ENCODE assay signal across 21 cellular contexts in the genomic region with DNA sequence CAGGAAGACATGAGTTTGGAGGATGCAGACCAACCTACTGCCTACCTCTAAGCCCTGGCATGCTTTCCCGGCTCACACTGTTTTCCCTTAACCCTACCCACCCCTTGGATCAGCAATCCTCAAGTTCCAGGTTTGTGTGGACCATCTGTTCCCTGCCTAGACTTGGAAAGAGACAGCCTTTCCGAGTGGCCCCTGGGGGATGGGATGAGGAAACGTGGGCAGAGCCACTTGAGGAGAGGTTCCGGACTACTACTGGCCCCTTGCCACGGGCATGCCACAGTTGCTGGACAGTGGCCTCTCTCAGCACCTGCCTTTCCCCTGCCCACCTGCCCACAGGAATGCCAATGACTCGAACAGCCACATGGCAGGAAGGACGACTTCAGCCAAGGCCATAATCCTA.
"Had no signal": no experiment of that assay in that cellular context is flagged by ENCODE, and none has a peak within 500 bp of the region (broad histone marks: within the 10 kb centered on the region; RNA-seq: fewer than 3 reads in every experiment).

No MANE protein-coding gene starts in this region.

- ATAC-seq: activated CD4-positive, CD25-positive, alpha-beta regulatory T cell treated with anti-CD3 and anti-CD28 coated beads, Interleukin-2, amount 50 U/mL, for 24 hours; activated CD8-positive, alpha-beta T cell treated with anti-CD3 and anti-CD28 coated beads, Interleukin-2, amount 10 ng/mL, durations not matched to agents 7 days and 5 days; PC-3; SK-N-SH treated with all-trans-retinoic acid at 6 μM for 48 hours had no signal

- DNase-seq: activated CD4-positive, alpha-beta T cell treated with anti-CD3 and anti-CD28 coated beads for 4 hours; activated CD8-positive, alpha-beta memory T cell treated with anti-CD3 and anti-CD28 coated beads, Interleukin-2, amount 50 U/mL, for 48 hours; activated CD8-positive, alpha-beta T cell treated with anti-CD3 and anti-CD28 coated beads, Interleukin-2, amount 10 ng/mL, durations not matched to agents 7 days and 5 days; activated naive CD4-positive, alpha-beta T cell treated with anti-CD3 and anti-CD28 coated beads, Interleukin-2, amount 50 U/mL, for 16 hours; activated naive CD8-positive, alpha-beta T cell treated with anti-CD3 and anti-CD28 coated beads, Interleukin-2, amount 10 ng/mL, durations not matched to agents 7 days and 5 days; activated T-cell treated with anti-CD3 and anti-CD28 coated beads, Interleukin-2, amount 50 U/mL, for 1 hour; adrenal gland; anterior cingulate cortex; KG1; NCI-H1092; NCI-H1417; NCI-H1930; NCI-H2171; NCI-H345; NCI-H510A; NCI-H748 treated with DMSO at 0.1 percent for 48 hours; PC-3; SHP77; SW 1271 had no signal
